11 cellular contexts compared by ENCODE assay signal in genomic region chr12:61870658-61871559, GRCh38.
A peak's percentile ranks its signal among the peaks of the same experiment; 100 is the strongest.
DNase-seq lines count a peak whose midpoint lies in the region; ATAC-seq and TF ChIP-seq lines count a peak whose summit lies in the region.
"Had no signal": no experiment of that assay in that cellular context is flagged by ENCODE, and none has a peak within 500 bp of the region (broad histone marks: within the 10 kb centered on the region; RNA-seq: fewer than 3 reads in every experiment).

No MANE protein-coding gene starts in this region.

- no peak overlapping the region for H3T11ph ChIP-seq in H9 (ENCODE audit: low read length)

- no peak overlapping the region for H3K4me3 Mint-ChIP-seq in activated CD4-positive, alpha-beta T cell treated with anti-CD3 and anti-CD28 coated beads for 36 hours
- no peak overlapping the region for H3K4me3 Mint-ChIP-seq in naive thymus-derived CD4-positive, alpha-beta T cell
- no peak overlapping the region for H3K4me3 Mint-ChIP-seq in H9

- no peak overlapping the region for H4K5ac ChIP-seq in H9 (ENCODE audit: insufficient read length, low read depth, low read length)

- H3K4me1 Mint-ChIP-seq in activated CD4-positive, alpha-beta T cell treated with anti-CD3 and anti-CD28 coated beads for 36 hours = no peaks in the 10 kb centered on the region
- H3K4me1 Mint-ChIP-seq in naive thymus-derived CD4-positive, alpha-beta T cell = peaks cover 0 to 7% (median 3%) of the 10 kb centered on the region in 7 donors
- no peaks in the 10 kb centered on the region for H3K4me1 Mint-ChIP-seq in H9

- no peak overlapping the region for H3K56ac ChIP-seq in H9 (ENCODE audit: insufficient read length, low read depth, low read length)

- DNase-seq in activated CD4-positive, alpha-beta T cell treated with anti-CD3 and anti-CD28 coated beads for 36 hours = no peak
- DNase-seq in activated CD4-positive, alpha-beta T cell treated with anti-CD3 and anti-CD28 coated beads, Interleukin-2, amount 50 U/mL, for 1 hour = no peak
- DNase-seq in RPMI8226 (peak; percentile 7), putamen (ENCODE audit: low spot score) (no peak), H9 (no peak), esophagus squamous epithelium (lab: John Stamatoyannopoulos, UW) (no peak)
- DNase-seq in naive thymus-derived CD4-positive, alpha-beta T cell = peak in 7 of 9 donors; percentile 5 to 45 (median 25)
- DNase-seq: ACHN, H7 had no signal

- no peak overlapping the region for H4K8ac ChIP-seq in H9 (replicated peaks; ENCODE audit: insufficient read length, low read depth, low read length)

- no peaks in the 10 kb centered on the region for H3K79me1 ChIP-seq in H9 (ENCODE audit: insufficient read depth, low read depth, low read length, poor library complexity, severe bottlenecking)

- CTCF ChIA-PET in activated CD4-positive, alpha-beta T cell treated with anti-CD3 and anti-CD28 coated beads for 36 hours (lab: Charles Lee) = no interaction called here
- CTCF ChIA-PET in naive thymus-derived CD4-positive, alpha-beta T cell (lab: Charles Lee) = no interaction called here

- TF ChIP-seq CTCF in H9 (conservative IDR thresholded peaks at IDR 0.05) (no peak), esophagus squamous epithelium (IDR thresholded peaks at IDR 0.05) (no peak)

- H3K27me3 Mint-ChIP-seq in activated CD4-positive, alpha-beta T cell treated with anti-CD3 and anti-CD28 coated beads for 36 hours = no peaks in the 10 kb centered on the region
- peaks cover 0 to 11% (median 0%) of the 10 kb centered on the region in 5 donors for H3K27me3 Mint-ChIP-seq in naive thymus-derived CD4-positive, alpha-beta T cell
- no peaks in the 10 kb centered on the region for H3K27me3 Mint-ChIP-seq in H9 (ENCODE audit: low read depth)

- no peak overlapping the region for H3K27ac Mint-ChIP-seq in activated CD4-positive, alpha-beta T cell treated with anti-CD3 and anti-CD28 coated beads for 36 hours
- no peak overlapping the region for H3K27ac Mint-ChIP-seq in naive thymus-derived CD4-positive, alpha-beta T cell
- no peak overlapping the region for H3K27ac Mint-ChIP-seq in H9

- H2BK12ac ChIP-seq in H9 (ENCODE audit: insufficient read length, low read depth, low read length) = no peak overlapping the region

- no peaks in the 10 kb centered on the region for H3K27me3 ChIP-seq in naive thymus-derived CD4-positive, alpha-beta T cell (ENCODE audit: control insufficient read depth in 2 of 2, insufficient read depth in 2 of 2, low read length in 2 of 2)
- H3K27me3 ChIP-seq in H9 (ENCODE audit: insufficient read depth, low read length) (no peaks in the 10 kb centered on the region), esophagus squamous epithelium (no peaks in the 10 kb centered on the region)
- H3K27me3 ChIP-seq: vagina had no signal

- no peaks in the 10 kb centered on the region for H3K9me3 Mint-ChIP-seq in activated CD4-positive, alpha-beta T cell treated with anti-CD3 and anti-CD28 coated beads for 36 hours (ENCODE audit: low read depth)
- peaks cover 0 to 8% (median 0%) of the 10 kb centered on the region in 11 donors for H3K9me3 Mint-ChIP-seq in naive thymus-derived CD4-positive, alpha-beta T cell
- H3K9me3 Mint-ChIP-seq in H9 = no peaks in the 10 kb centered on the region

- H2BK20ac ChIP-seq in H9 (ENCODE audit: low read depth, low read length, poor library complexity, severe bottlenecking) = no peak overlapping the region

- no peak overlapping the region for H3K23ac ChIP-seq in H9 (ENCODE audit: insufficient read length, low read depth, low read length)

- TF ChIP-seq POLR2A in esophagus squamous epithelium (IDR thresholded peaks at IDR 0.05) = no peak

- peak; percentile 86 for ATAC-seq in activated CD4-positive, alpha-beta T cell treated with anti-CD3 and anti-CD28 coated beads for 36 hours
- ATAC-seq in HG03342 (IDR thresholded peaks at IDR 0.05; ENCODE audit: unreplicated experiment) = peak; percentile 77
- peak; percentile 79 for ATAC-seq in naive thymus-derived CD4-positive, alpha-beta T cell

- no peak overlapping the region for H2BK15ac ChIP-seq in H9 (ENCODE audit: low read depth, low read length)

- H2AK5ac ChIP-seq in H9 (ENCODE audit: insufficient read length, low read length) = no peak overlapping the region

- no peaks in the 10 kb centered on the region for H3K79me2 ChIP-seq in H9 (ENCODE audit: insufficient read depth, low read length)

- intact Hi-C loops in activated CD4-positive, alpha-beta T cell treated with anti-CD3 and anti-CD28 coated beads for 36 hours (cut with DNase I, micrococcal nuclease) = no loop called here
- intact Hi-C loops in naive thymus-derived CD4-positive, alpha-beta T cell (cut with micrococcal nuclease) = loop anchor here (5.0 to 10.0 kb wide), 2 partner anchors 324 to 391 kb away; partner anchors contain the start of gene USP15 (in 1 of the 2)
- intact Hi-C loops in esophagus squamous epithelium (cut with DNase I) = no loop called here

- H3K9ac ChIP-seq in H9 (ENCODE audit: extremely low read depth, insufficient read length, low read length) = no peak overlapping the region

- no peak overlapping the region for H3K27ac ChIP-seq in naive thymus-derived CD4-positive, alpha-beta T cell (ENCODE audit: low read depth, low read length)
- H3K27ac ChIP-seq in H9 (ENCODE audit: insufficient read length, low read depth, low read length) (no peak overlapping the region), esophagus squamous epithelium (no peak overlapping the region)
- H3K27ac ChIP-seq: vagina had no signal

- H3K9me3 ChIP-seq in naive thymus-derived CD4-positive, alpha-beta T cell (ENCODE audit: control insufficient read depth in 2 of 3, low read length in 3 of 3) = no peaks in the 10 kb centered on the region
- H3K9me3 ChIP-seq in H9 (ENCODE audit: control insufficient read depth, low read depth, low read length) (no peaks in the 10 kb centered on the region), esophagus squamous epithelium (no peaks in the 10 kb centered on the region)
- H3K9me3 ChIP-seq: vagina had no signal

- no peaks in the 10 kb centered on the region for H3K23me2 ChIP-seq in H9 (ENCODE audit: insufficient read length, low read depth, low read length, poor library complexity, severe bottlenecking)

- H2BK120ac ChIP-seq in H9 (ENCODE audit: low read depth, low read length, poor library complexity, severe bottlenecking) = no peak overlapping the region

- no peaks in the 10 kb centered on the region for H3K36me3 Mint-ChIP-seq in activated CD4-positive, alpha-beta T cell treated with anti-CD3 and anti-CD28 coated beads for 36 hours (ENCODE audit: low read depth)
- peaks cover 0 to 2% (median 0%) of the 10 kb centered on the region in 5 donors for H3K36me3 Mint-ChIP-seq in naive thymus-derived CD4-positive, alpha-beta T cell
- H3K36me3 Mint-ChIP-seq in H9 (ENCODE audit: insufficient read depth in 1 of 3, low read depth in 3 of 3) = no peaks in the 10 kb centered on the region

- no peaks in the 10 kb centered on the region for H4K20me1 ChIP-seq in H9 (ENCODE audit: control insufficient read depth, insufficient read depth, insufficient read length)

- no peak overlapping the region for H2AFZ ChIP-seq in H9 (ENCODE audit: low read length)

- POLR2A ChIA-PET in activated CD4-positive, alpha-beta T cell treated with anti-CD3 and anti-CD28 coated beads for 36 hours (lab: Charles Lee) = no interaction called here
- POLR2A ChIA-PET in naive thymus-derived CD4-positive, alpha-beta T cell (lab: Charles Lee) = no interaction called here

- no peak overlapping the region for H2BK5ac ChIP-seq in H9 (ENCODE audit: insufficient read length, low read length)

- no peak overlapping the region for H3K4me2 ChIP-seq in H9 (ENCODE audit: insufficient read depth, insufficient read length, low read length)

- no peak overlapping the region for H3K18ac ChIP-seq in H9 (ENCODE audit: insufficient read length, low read depth, low read length)

- no peaks in the 10 kb centered on the region for H3K36me3 ChIP-seq in naive thymus-derived CD4-positive, alpha-beta T cell (ENCODE audit: control insufficient read depth in 2 of 3, insufficient read depth in 3 of 3, low read length in 3 of 3)
- H3K36me3 ChIP-seq in esophagus squamous epithelium = no peaks in the 10 kb centered on the region
- H3K36me3 ChIP-seq: vagina had no signal

- H3K4me3 ChIP-seq in naive thymus-derived CD4-positive, alpha-beta T cell (ENCODE audit: low read length) = no peak overlapping the region
- H3K4me3 ChIP-seq in esophagus squamous epithelium = no peak overlapping the region
- H3K4me3 ChIP-seq: vagina had no signal

- WGBS in H9 (ENCODE audit: extremely low coverage, insufficient read length, low lambda C conversion rate) = no CpG with 5 or more reads among the region's 3 CpGs
- 47 to 54% methylated on average over 3 of the region's 3 CpGs for WGBS in esophagus squamous epithelium, 2 donors

- no peak overlapping the region for H3K4ac ChIP-seq in H9 (ENCODE audit: low read depth, low read length)

- H3K4me1 ChIP-seq in naive thymus-derived CD4-positive, alpha-beta T cell (ENCODE audit: control insufficient read depth in 2 of 2, insufficient read depth in 2 of 2, low read length in 2 of 2) = peaks cover 0 to 10% of the 10 kb centered on the region in 2 donors
- no peaks in the 10 kb centered on the region for H3K4me1 ChIP-seq in H9 (ENCODE audit: insufficient read depth, low read length)
- no peaks in the 10 kb centered on the region for H3K4me1 ChIP-seq in esophagus squamous epithelium
- H3K4me1 ChIP-seq: vagina had no signal

- H3K14ac ChIP-seq in H9 (ENCODE audit: insufficient read depth, low read length) = no peak overlapping the region

- no peak overlapping the region for H4K91ac ChIP-seq in H9 (ENCODE audit: insufficient read length, low read depth, low read length)

Comparison
In these comparisons a context has a peak if more than half of its experiments do, and no peak if none do; other contexts are left out.
1. DNase-seq: peak in RPMI8226 (single experiment) and naive thymus-derived CD4-positive, alpha-beta T cell (7 of 9); none in activated CD4-positive, alpha-beta T cell treated with anti-CD3 and anti-CD28 coated beads for 36 hours (single experiment), activated CD4-positive, alpha-beta T cell treated with anti-CD3 and anti-CD28 coated beads, Interleukin-2, amount 50 U/mL, for 1 hour (single experiment), putamen (single experiment), H9 (single experiment) and esophagus squamous epithelium (single experiment).
2. intact Hi-C loops: an anchor here in naive thymus-derived CD4-positive, alpha-beta T cell (5.0 to 10.0 kb wide); none called in activated CD4-positive, alpha-beta T cell treated with anti-CD3 and anti-CD28 coated beads for 36 hours and esophagus squamous epithelium.
3. Peak in every context shown above with its lines, with median percentiles within 50 percentile points of each other: ATAC-seq.